11 cellular contexts compared by ENCODE assay signal in genomic region chr19:6587093-6587820, GRCh38. TPM values are rescaled to one million over a fixed set of nuclear protein-coding genes. Genes with fewer than 3 reads are reported as not detected.
DNase-seq lines count a peak whose midpoint lies in the region; ATAC-seq, FAIRE-seq and TF ChIP-seq lines count a peak whose summit lies in the region.
"Had no signal": no experiment of that assay in that cellular context is flagged by ENCODE, and none has a peak within 500 bp of the region (broad histone marks: within the 10 kb centered on the region; RNA-seq: fewer than 3 reads in every experiment).

No MANE protein-coding gene starts in this region.

- peak overlapping the region; percentile 19 for H3K27ac Mint-ChIP-seq in T-helper 17 cell

- ATAC-seq in T-helper 17 cell (peak; percentile 42), HG02884 (IDR thresholded peaks at IDR 0.05; ENCODE audit: unreplicated experiment) (no peak)

- TF ChIP-seq CTCF in cardiac muscle cell (IDR thresholded peaks at IDR 0.05; ENCODE audit: low read depth, low read length) (no peak), kidney (IDR thresholded peaks at IDR 0.05; ENCODE audit: borderline replicate concordance, extremely low read depth, insufficient read depth) (no peak)

- intact Hi-C loops in cardiac septum (cut with DNase I) = no loop called here
- intact Hi-C loops in kidney (cut with DNase I) = no loop called here

- H3K4me3 ChIP-seq in cardiac muscle cell (peak overlapping the region; percentile 24), kidney (ENCODE audit: low read length in 2 of 2) (no peak overlapping the region)

- no peak overlapping the region for H3K9ac ChIP-seq in kidney (ENCODE audit: low read length in 2 of 2)

- peaks cover 9% of the 10 kb centered on the region for H3K36me3 Mint-ChIP-seq in T-helper 17 cell (ENCODE audit: low read depth)

- H3K4me1 Mint-ChIP-seq in T-helper 17 cell = peaks cover 43% of the 10 kb centered on the region

- peaks cover 59% of the 10 kb centered on the region for H3K27me3 Mint-ChIP-seq in T-helper 17 cell

- DNase-seq in cardiac muscle cell (ENCODE audit: low read depth in 1 of 2, low spot score in 1 of 2) = peak in 1 of 2 donors; percentile 17
- no peak for DNase-seq in cardiac septum (ENCODE audit: low spot score)
- no peak for DNase-seq in T-helper 17 cell
- peak; percentile 84 for DNase-seq in iPS DF 19.7 (ENCODE audit: low read depth, low spot score)
- no peak for DNase-seq in kidney
- no peak for DNase-seq in stimulated activated naive CD4-positive, alpha-beta T cell (lab: John Stamatoyannopoulos, UW)
- no peak for DNase-seq in globus pallidus (ENCODE audit: low spot score)
- DNase-seq: NCI-H187 had no signal

- H3K36me3 ChIP-seq in cardiac muscle cell (no peaks in the 10 kb centered on the region), kidney (ENCODE audit: control insufficient read depth in 1 of 2, insufficient read depth in 2 of 2, low read length in 2 of 2) (no peaks in the 10 kb centered on the region)

- FAIRE-seq in kidney (lab: Jason Lieb, UNC) = no peak
- FAIRE-seq: G401.6 had no signal

- no peak overlapping the region for H3K27ac ChIP-seq in cardiac muscle cell
- no peak overlapping the region for H3K27ac ChIP-seq in kidney (ENCODE audit: low read depth in 2 of 2, low read length in 2 of 2)
- H3K27ac ChIP-seq: epithelial cell of prostate had no signal

- no peaks in the 10 kb centered on the region for H3K9me3 ChIP-seq in cardiac muscle cell (ENCODE audit: low read depth)
- H3K9me3 ChIP-seq in T-helper 17 cell (ENCODE audit: control insufficient read depth, low read length, poor library complexity, severe bottlenecking) = no peaks in the 10 kb centered on the region
- no peaks in the 10 kb centered on the region for H3K9me3 ChIP-seq in kidney (ENCODE audit: control insufficient read depth in 1 of 2, low read length in 2 of 2)

- peak overlapping the region; percentile 97 for H3K4me3 Mint-ChIP-seq in T-helper 17 cell

- H3K4me1 ChIP-seq in cardiac muscle cell (ENCODE audit: low read depth) = peaks cover 6% of the 10 kb centered on the region
- peaks cover 0 to 7% of the 10 kb centered on the region in 2 donors for H3K4me1 ChIP-seq in kidney (ENCODE audit: control insufficient read depth in 1 of 2, insufficient read depth in 1 of 2, low read depth in 1 of 2, low read length in 2 of 2)

- H3K27me3 ChIP-seq in cardiac muscle cell = peaks cover 70% of the 10 kb centered on the region

RNA-seq across cellular contexts. Expression of gene CD70, which starts 3.7 kb away (rescaled TPM):
- not detected in 2 replicates for total RNA-seq in cardiac muscle cell
- polyA plus RNA-seq in cardiac muscle cell = 0.91 TPM in 1 of 2 replicates, not detected in the other
- not detected for total RNA-seq in cardiac septum
- total RNA-seq in T-helper 17 cell = 1 to 10 TPM; 3.0 to 4.5 TPM
- 0.76 TPM for total RNA-seq in kidney
- polyA plus RNA-seq in kidney (ENCODE audit: insufficient read depth, low read depth, low replicate concordance) = not detected

RNA-seq across cellular contexts. Expression of gene TNFSF9, which starts 56.4 kb away (rescaled TPM):
- total RNA-seq in cardiac muscle cell (0.81 and 1.3 TPM in 2 replicates), cardiac septum (not detected), T-helper 17 cell (1 to 10 TPM; 2.2 to 3.3 TPM), kidney (1.1 TPM)
- polyA plus RNA-seq in cardiac muscle cell (1.5 and 3.0 TPM in 2 replicates), kidney (ENCODE audit: insufficient read depth, low read depth, low replicate concordance) (0.62 TPM)
